In the genomic region with DNA sequence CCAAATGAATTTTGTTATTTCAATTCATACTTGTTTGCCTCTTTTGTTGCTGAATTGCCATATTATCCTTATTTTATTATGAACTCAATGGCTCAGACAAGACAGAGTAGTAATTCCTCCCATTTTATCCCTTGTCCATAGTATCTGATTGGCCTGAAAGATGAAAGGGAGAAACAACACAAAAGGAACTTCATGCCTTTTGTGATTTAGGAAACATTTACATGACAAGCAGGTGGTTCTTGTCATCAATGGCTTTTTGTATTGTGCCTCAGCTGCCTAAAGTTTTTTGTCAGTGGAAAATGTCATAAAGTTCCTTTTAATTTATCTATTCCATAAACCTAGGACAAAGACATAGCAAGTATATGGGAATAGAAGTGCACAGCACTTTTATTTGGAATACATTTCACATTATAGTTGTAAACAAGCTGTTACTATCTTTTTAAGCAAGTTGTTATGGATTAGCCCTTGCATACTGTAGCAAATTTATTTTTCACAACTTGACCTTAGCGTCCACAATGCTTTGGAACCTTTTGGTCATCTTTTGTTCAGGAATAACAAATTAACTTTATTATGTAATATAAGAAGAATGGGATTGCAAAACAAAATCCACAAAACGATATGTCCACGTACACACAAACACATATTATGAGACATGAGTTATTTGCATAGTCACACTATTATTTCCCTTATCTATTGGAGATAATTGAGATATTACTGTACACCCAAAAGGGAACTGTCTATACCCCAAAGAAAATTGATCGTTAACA, we compare ENCODE assay signal across 24 cellular contexts. TPM values are rescaled to one million over a fixed set of nuclear protein-coding genes. Genes with fewer than 3 reads are reported as not detected.
A peak's percentile ranks its signal among the peaks of the same experiment; 100 is the strongest.
DNase-seq lines count a peak whose midpoint lies in the region; ATAC-seq, FAIRE-seq and TF ChIP-seq lines count a peak whose summit lies in the region.
"Had no signal": no experiment of that assay in that cellular context is flagged by ENCODE, and none has a peak within 500 bp of the region (broad histone marks: within the 10 kb centered on the region; RNA-seq: fewer than 3 reads in every experiment).

No MANE protein-coding gene starts in this region.

- no peaks in the 10 kb centered on the region for H3K9me1 ChIP-seq in keratinocyte (ENCODE audit: control insufficient read depth, extremely low read depth, insufficient read depth, low read length)

- peak overlapping the region in 6 of 7 donors; percentile 6 to 84 (median 76) for H3K27ac Mint-ChIP-seq in CD14-positive monocyte
- no peak overlapping the region for H3K27ac Mint-ChIP-seq in activated CD4-positive, alpha-beta T cell treated with anti-CD3 and anti-CD28 coated beads for 36 hours
- no peak overlapping the region for H3K27ac Mint-ChIP-seq in activated CD8-positive, alpha-beta T cell treated with anti-CD3 and anti-CD28 coated beads for 36 hours
- H3K27ac Mint-ChIP-seq: B cell; CD8-positive, alpha-beta memory T cell had no signal

- H3K27me3 Mint-ChIP-seq in CD14-positive monocyte (ENCODE audit: low read depth in 3 of 3) = peaks cover 0 to 3% (median 2%) of the 10 kb centered on the region in 3 donors
- H3K27me3 Mint-ChIP-seq in activated CD4-positive, alpha-beta T cell treated with anti-CD3 and anti-CD28 coated beads for 36 hours = peaks cover 25% of the 10 kb centered on the region
- H3K27me3 Mint-ChIP-seq in activated CD8-positive, alpha-beta T cell treated with anti-CD3 and anti-CD28 coated beads for 36 hours = peaks cover 16% of the 10 kb centered on the region

- dilution Hi-C loops in keratinocyte (cut with MboI; ENCODE audit: extremely low pct_ligation_motif_present, low sequenced_read_pairs) = no loop called here

- H3K36me3 Mint-ChIP-seq in CD14-positive monocyte = peaks cover 0 to 2% of the 10 kb centered on the region in 2 donors
- no peaks in the 10 kb centered on the region for H3K36me3 Mint-ChIP-seq in activated CD4-positive, alpha-beta T cell treated with anti-CD3 and anti-CD28 coated beads for 36 hours (ENCODE audit: low read depth)
- H3K36me3 Mint-ChIP-seq in activated CD8-positive, alpha-beta T cell treated with anti-CD3 and anti-CD28 coated beads for 36 hours (ENCODE audit: low read depth) = no peaks in the 10 kb centered on the region
- H3K36me3 Mint-ChIP-seq: CD8-positive, alpha-beta memory T cell had no signal

- FAIRE-seq in keratinocyte (lab: Jason Lieb, UNC) = peak; percentile 23
- FAIRE-seq: A549, GM18507 had no signal

- no peaks in the 10 kb centered on the region for H4K20me1 ChIP-seq in keratinocyte (ENCODE audit: control insufficient read depth, extremely low read depth, insufficient read depth, low read length)

- TF ChIP-seq CTCF in CD14-positive monocyte (IDR thresholded peaks at IDR 0.05) = no peak
- no peak for TF ChIP-seq CTCF in keratinocyte (optimal IDR thresholded peaks at IDR 0.05 in 1 of 3, IDR thresholded peaks at IDR 0.05 in 1 of 3, conservative IDR thresholded peaks at IDR 0.05 in 1 of 3; ENCODE audit: extremely low read depth in 1 of 3, insufficient read depth in 2 of 3, low read length in 3 of 3)
- TF ChIP-seq CTCF in activated CD8-positive, alpha-beta T cell treated with anti-CD3 and anti-CD28 coated beads for 36 hours (IDR thresholded peaks at IDR 0.05) = no peak

- H3K4me1 Mint-ChIP-seq in CD14-positive monocyte = peaks cover 29% of the 10 kb centered on the region
- peaks cover 7% of the 10 kb centered on the region for H3K4me1 Mint-ChIP-seq in activated CD4-positive, alpha-beta T cell treated with anti-CD3 and anti-CD28 coated beads for 36 hours
- H3K4me1 Mint-ChIP-seq in activated CD8-positive, alpha-beta T cell treated with anti-CD3 and anti-CD28 coated beads for 36 hours (ENCODE audit: low read depth) = peaks cover 7% of the 10 kb centered on the region
- H3K4me1 Mint-ChIP-seq: B cell; CD8-positive, alpha-beta memory T cell had no signal

- no peaks in the 10 kb centered on the region for H3K9me3 ChIP-seq in keratinocyte (ENCODE audit: control insufficient read depth, low read depth, low read length)
- H3K9me3 ChIP-seq: A549, Peyer's patch, SJCRH30 had no signal

- POLR2A ChIA-PET in activated CD4-positive, alpha-beta T cell treated with anti-CD3 and anti-CD28 coated beads for 36 hours (lab: Charles Lee) = no interaction called here
- POLR2A ChIA-PET in activated CD8-positive, alpha-beta T cell treated with anti-CD3 and anti-CD28 coated beads for 36 hours (lab: Charles Lee) = interaction anchor here (1.5 kb wide), 1 partner anchor 13 kb away, joined by 3 read pairs; a partner anchor contains a TSS

- no peak overlapping the region for H3K4me3 ChIP-seq in keratinocyte (ENCODE audit: control insufficient read depth in 2 of 3, extremely low read depth in 1 of 3, insufficient read depth in 2 of 3, low read depth in 1 of 3, low read length in 3 of 3)
- H3K4me3 ChIP-seq: A549, GM23248, Peyer's patch, SJCRH30 had no signal

- no peak overlapping the region for H3K27ac ChIP-seq in keratinocyte (ENCODE audit: control insufficient read depth, insufficient read depth, low read length)
- H3K27ac ChIP-seq: A549, C4-2B, GM23248, Peyer's patch, SJCRH30 had no signal

- H3K27me3 ChIP-seq in keratinocyte (ENCODE audit: control insufficient read depth, extremely low read depth, insufficient read depth, low read length) = no peaks in the 10 kb centered on the region
- H3K27me3 ChIP-seq: Peyer's patch, SJCRH30 had no signal

- ATAC-seq in activated CD4-positive, alpha-beta T cell treated with anti-CD3 and anti-CD28 coated beads for 36 hours = no peak
- ATAC-seq in activated CD8-positive, alpha-beta T cell treated with anti-CD3 and anti-CD28 coated beads for 36 hours = no peak
- ATAC-seq: A549, SK-N-SH treated with all-trans-retinoic acid at 6 μM for 48 hours had no signal

- CTCF ChIA-PET in activated CD4-positive, alpha-beta T cell treated with anti-CD3 and anti-CD28 coated beads for 36 hours (lab: Charles Lee) = interaction anchor here (1.4 kb wide), 1 partner anchor 48 kb away, joined by 3 read pairs; no protein-coding TSS in a partner anchor
- CTCF ChIA-PET in activated CD8-positive, alpha-beta T cell treated with anti-CD3 and anti-CD28 coated beads for 36 hours (lab: Charles Lee) = no interaction called here

- no peaks in the 10 kb centered on the region for H3K36me3 ChIP-seq in keratinocyte (ENCODE audit: control insufficient read depth in 2 of 2, extremely low read depth in 1 of 2, insufficient read depth in 2 of 2, low read length in 2 of 2)
- H3K36me3 ChIP-seq: Peyer's patch, SJCRH30 had no signal

- no peak for DNase-seq in CD14-positive monocyte (ENCODE audit: low spot score)
- DNase-seq in NCI-H1930 (lab: John Stamatoyannopoulos, UW) = peak; percentile 42 to 46
- peak; percentile 56 for DNase-seq in amniotic epithelial cell (ENCODE audit: low read depth)
- DNase-seq in keratinocyte (ENCODE audit: low read depth, low spot score) = no peak
- DNase-seq in activated CD4-positive, alpha-beta T cell treated with anti-CD3 and anti-CD28 coated beads for 36 hours = no peak
- DNase-seq in DMS79 (lab: John Stamatoyannopoulos, UW) = no peak
- no peak for DNase-seq in activated CD8-positive, alpha-beta T cell treated with anti-CD3 and anti-CD28 coated beads for 36 hours
- DNase-seq in cerebellum (ENCODE audit: low spot score) = no peak
- DNase-seq: CD8-positive, alpha-beta memory T cell; GM23248; HCEC 1CT; NCI-H1048; NCI-H1417 treated with DMSO at 0.1 percent for 48 hours; NCI-H2107; NCI-H446 treated with DMSO at 0.1 percent for 48 hours; NCI-H526; Peyer's patch; T-helper 2 cell had no signal

- no peaks in the 10 kb centered on the region for H3K4me1 ChIP-seq in keratinocyte (ENCODE audit: control insufficient read depth, extremely low read depth, insufficient read depth, low read length)
- H3K4me1 ChIP-seq: A549, Peyer's patch had no signal

- no peak overlapping the region for H2AFZ ChIP-seq in keratinocyte (ENCODE audit: control insufficient read depth, low read length)
- H2AFZ ChIP-seq: GM23248 had no signal

- H3K4me2 ChIP-seq in keratinocyte (ENCODE audit: control insufficient read depth, extremely low read depth, insufficient read depth, low read depth, low read length) = no peak overlapping the region
- H3K4me2 ChIP-seq: A549 had no signal

- intact Hi-C loops in CD14-positive monocyte (cut with micrococcal nuclease) = no loop called here
- intact Hi-C loops in activated CD4-positive, alpha-beta T cell treated with anti-CD3 and anti-CD28 coated beads for 36 hours (cut with DNase I, micrococcal nuclease) = no loop called here
- intact Hi-C loops in activated CD8-positive, alpha-beta T cell treated with anti-CD3 and anti-CD28 coated beads for 36 hours (cut with micrococcal nuclease) = no loop called here

- no peaks in the 10 kb centered on the region for H3K9me3 Mint-ChIP-seq in CD14-positive monocyte
- H3K9me3 Mint-ChIP-seq in activated CD4-positive, alpha-beta T cell treated with anti-CD3 and anti-CD28 coated beads for 36 hours (ENCODE audit: low read depth) = no peaks in the 10 kb centered on the region
- no peaks in the 10 kb centered on the region for H3K9me3 Mint-ChIP-seq in activated CD8-positive, alpha-beta T cell treated with anti-CD3 and anti-CD28 coated beads for 36 hours

- H3K9ac ChIP-seq in keratinocyte (ENCODE audit: control insufficient read depth, extremely low read depth, insufficient read depth, low read length) = no peak overlapping the region
- H3K9ac ChIP-seq: GM23248 had no signal

- H3K4me3 Mint-ChIP-seq in CD14-positive monocyte = no peak overlapping the region
- H3K4me3 Mint-ChIP-seq in activated CD4-positive, alpha-beta T cell treated with anti-CD3 and anti-CD28 coated beads for 36 hours = no peak overlapping the region
- no peak overlapping the region for H3K4me3 Mint-ChIP-seq in activated CD8-positive, alpha-beta T cell treated with anti-CD3 and anti-CD28 coated beads for 36 hours
- H3K4me3 Mint-ChIP-seq: B cell; CD8-positive, alpha-beta memory T cell had no signal

- no peaks in the 10 kb centered on the region for H3K79me2 ChIP-seq in keratinocyte (ENCODE audit: control insufficient read depth, insufficient read depth, low read length)

RNA-seq across cellular contexts. Expression of a gene that starts 12.4 kb away (rescaled TPM):
- polyA plus RNA-seq in CD14-positive monocyte (10 to 100 TPM; 20.2 to 37.6 TPM), keratinocyte (38.2 to 76.1 TPM (median 56.2 TPM) in 3 replicates)
- polyA plus RNA-seq in keratinocyte (2011; ENCODE audit: low read depth) = 290 TPM
- 47.3 and 71.3 TPM in 2 replicates for polyA plus RNA-seq in keratinocyte (2011; cell fraction: cytosol; rRNA removed)
- 57.9 and 79.3 TPM in 2 replicates for polyA plus RNA-seq in keratinocyte (2011; cell fraction: nucleus; rRNA removed)
- polyA plus RNA-seq in keratinocyte (2012; ENCODE audit: low replicate concordance) = 60.0 and 60.9 TPM in 2 replicates
- polyA minus RNA-seq in keratinocyte = 2.4 to 22.8 TPM (median 9.8 TPM) in 3 replicates
- polyA minus RNA-seq in keratinocyte (2011; cell fraction: cytosol; rRNA and poly(A)+ RNA removed) = 15.2 TPM
- polyA minus RNA-seq in keratinocyte (2011; cell fraction: nucleus; rRNA and poly(A)+ RNA removed) = 10.7 and 27.0 TPM in 2 replicates
- 10 to 100 TPM; 48.0 to 48.7 TPM for total RNA-seq in activated CD4-positive, alpha-beta T cell treated with anti-CD3 and anti-CD28 coated beads for 36 hours
- total RNA-seq in activated CD8-positive, alpha-beta T cell treated with anti-CD3 and anti-CD28 coated beads for 36 hours = 10 to 100 TPM; 46.9 to 51.2 TPM
- total RNA-seq in cerebellum = 62.5 TPM

Comparison
In these comparisons a context has a peak if more than half of its experiments do, and no peak if none do; other contexts are left out.
1. DNase-seq: peak in NCI-H1930 (2 of 2) and amniotic epithelial cell (single experiment); none in CD14-positive monocyte (single experiment), keratinocyte (single experiment), activated CD4-positive, alpha-beta T cell treated with anti-CD3 and anti-CD28 coated beads for 36 hours (single experiment), DMS79 (single experiment), activated CD8-positive, alpha-beta T cell treated with anti-CD3 and anti-CD28 coated beads for 36 hours (single experiment) and cerebellum (single experiment).
2. H3K27ac Mint-ChIP-seq: peak in CD14-positive monocyte (6 of 7); none in activated CD4-positive, alpha-beta T cell treated with anti-CD3 and anti-CD28 coated beads for 36 hours (single experiment) and activated CD8-positive, alpha-beta T cell treated with anti-CD3 and anti-CD28 coated beads for 36 hours (single experiment).